8 cellular contexts compared by ENCODE assay signal in genomic region chr7:20329389-20330175, GRCh38. TPM values are rescaled to one million over a fixed set of nuclear protein-coding genes. Genes with fewer than 3 reads are reported as not detected.
A peak's percentile ranks its signal among the peaks of the same experiment; 100 is the strongest.
DNase-seq lines count a peak whose midpoint lies in the region; ATAC-seq and TF ChIP-seq lines count a peak whose summit lies in the region.

No MANE protein-coding gene starts in this region.

- ATAC-seq in HG02759 (IDR thresholded peaks at IDR 0.05; ENCODE audit: unreplicated experiment) = peak; percentile 34

- H3K36me3 ChIP-seq in mucosa of stomach (ENCODE audit: control insufficient read depth, insufficient read depth, low read length) (no peaks in the 10 kb centered on the region), uterus (no peaks in the 10 kb centered on the region)

- TF ChIP-seq POLR2A in GM15510 (IDR thresholded peaks at IDR 0.05; ENCODE audit: borderline replicate concordance, extremely low read depth, insufficient read length) (peak; percentile 41), uterus (IDR thresholded peaks at IDR 0.05) (no peak)

- H3K4me1 ChIP-seq in mucosa of stomach (ENCODE audit: control insufficient read depth, insufficient read depth, low read length) = no peaks in the 10 kb centered on the region
- H3K4me1 ChIP-seq in uterus = no peaks in the 10 kb centered on the region

- H3K9ac ChIP-seq in mucosa of stomach (ENCODE audit: low read length) = peak overlapping the region; percentile 92

- peak; percentile 66 for DNase-seq in AG08396 (ENCODE audit: low spot score)
- peak; percentile 29 for DNase-seq in NCI-H128 (lab: John Stamatoyannopoulos, UW; ENCODE audit: unreplicated experiment)
- DNase-seq in fibroblast of gingiva (ENCODE audit: low read depth) = peak; percentile 50
- DNase-seq in uterus = peak; percentile 67 to 72

- H3K27ac ChIP-seq in VCaP (peak overlapping the region; percentile 91), uterus (peak overlapping the region; percentile 88 to 96)

- H3K4me3 ChIP-seq in mucosa of stomach (ENCODE audit: low read length) = peak overlapping the region; percentile 98
- peak overlapping the region; percentile 77 to 78 for H3K4me3 ChIP-seq in uterus

- intact Hi-C loops in uterus (cut with DNase I; ENCODE audit: low total_unique reads) = no loop called here

- peak; percentile 55 for TF ChIP-seq CTCF in VCaP (conservative IDR thresholded peaks at IDR 0.05)
- peak; percentile 19 to 51 (median 38) for TF ChIP-seq CTCF in uterus (IDR thresholded peaks at IDR 0.05)

- H3K27me3 ChIP-seq in mucosa of stomach (ENCODE audit: control insufficient read depth, insufficient read depth, low read length) = no peaks in the 10 kb centered on the region
- H3K27me3 ChIP-seq in uterus = no peaks in the 10 kb centered on the region

- H3K9me3 ChIP-seq in mucosa of stomach (ENCODE audit: control insufficient read depth, low read length) (no peaks in the 10 kb centered on the region), uterus (no peaks in the 10 kb centered on the region)

RNA-seq across cellular contexts. Expression of gene ITGB8, which starts 1.1 kb away (rescaled TPM):
- total RNA-seq in uterus = 10 to 100 TPM in 3 of 4 donors, 1 to 10 TPM in 1; 9.1 to 74.8 (median 27.6) TPM

Comparison
In these comparisons a context has a peak if more than half of its experiments do, and no peak if none do; other contexts are left out.
1. Peak in every context shown above with its lines: DNase-seq, ATAC-seq, H3K4me3 ChIP-seq and H3K27ac ChIP-seq.